1 cellular context compared by ENCODE assay signal in the genomic region with DNA sequence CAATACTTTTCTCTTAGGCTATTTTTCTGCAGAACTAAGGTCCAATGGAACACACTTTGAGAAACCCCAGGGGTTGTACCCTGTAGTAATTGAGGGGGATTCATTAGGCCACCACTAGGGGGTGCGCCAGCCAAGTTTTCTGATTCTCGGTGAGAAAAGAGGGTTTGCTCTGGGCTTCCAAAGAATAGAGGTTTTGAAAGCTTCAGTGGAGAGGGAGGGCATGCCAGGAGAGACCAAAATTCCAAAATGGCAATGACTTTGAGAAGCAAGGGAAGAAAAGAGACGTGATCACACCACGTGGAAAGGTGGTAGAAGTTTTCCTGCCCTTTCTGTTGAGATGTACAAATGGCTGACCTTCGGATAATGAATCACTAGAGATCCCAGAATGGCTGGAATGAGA.
TF ChIP-seq lines count a peak whose summit lies in the region.

No MANE protein-coding gene starts in this region.

TF ChIP-seq in HepG2, 621 proteins besides CTCF, POLR2A, EP300 and RAD21 (continued from another document):
- TF ChIP-seq, protein P1, sequence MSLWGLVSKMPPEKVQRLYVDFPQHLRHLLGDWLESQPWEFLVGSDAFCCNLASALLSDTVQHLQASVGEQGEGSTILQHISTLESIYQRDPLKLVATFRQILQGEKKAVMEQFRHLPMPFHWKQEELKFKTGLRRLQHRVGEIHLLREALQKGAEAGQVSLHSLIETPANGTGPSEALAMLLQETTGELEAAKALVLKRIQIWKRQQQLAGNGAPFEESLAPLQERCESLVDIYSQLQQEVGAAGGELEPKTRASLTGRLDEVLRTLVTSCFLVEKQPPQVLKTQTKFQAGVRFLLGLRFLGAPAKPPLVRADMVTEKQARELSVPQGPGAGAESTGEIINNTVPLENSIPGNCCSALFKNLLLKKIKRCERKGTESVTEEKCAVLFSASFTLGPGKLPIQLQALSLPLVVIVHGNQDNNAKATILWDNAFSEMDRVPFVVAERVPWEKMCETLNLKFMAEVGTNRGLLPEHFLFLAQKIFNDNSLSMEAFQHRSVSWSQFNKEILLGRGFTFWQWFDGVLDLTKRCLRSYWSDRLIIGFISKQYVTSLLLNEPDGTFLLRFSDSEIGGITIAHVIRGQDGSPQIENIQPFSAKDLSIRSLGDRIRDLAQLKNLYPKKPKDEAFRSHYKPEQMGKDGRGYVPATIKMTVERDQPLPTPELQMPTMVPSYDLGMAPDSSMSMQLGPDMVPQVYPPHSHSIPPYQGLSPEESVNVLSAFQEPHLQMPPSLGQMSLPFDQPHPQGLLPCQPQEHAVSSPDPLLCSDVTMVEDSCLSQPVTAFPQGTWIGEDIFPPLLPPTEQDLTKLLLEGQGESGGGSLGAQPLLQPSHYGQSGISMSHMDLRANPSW (CRISPR knock-in tag; IDR thresholded peaks at IDR 0.05; ENCODE audit: borderline replicate concordance): peak; percentile 56; the same call in 1 of the 2 replicates
- TF ChIP-seq, protein P2, sequence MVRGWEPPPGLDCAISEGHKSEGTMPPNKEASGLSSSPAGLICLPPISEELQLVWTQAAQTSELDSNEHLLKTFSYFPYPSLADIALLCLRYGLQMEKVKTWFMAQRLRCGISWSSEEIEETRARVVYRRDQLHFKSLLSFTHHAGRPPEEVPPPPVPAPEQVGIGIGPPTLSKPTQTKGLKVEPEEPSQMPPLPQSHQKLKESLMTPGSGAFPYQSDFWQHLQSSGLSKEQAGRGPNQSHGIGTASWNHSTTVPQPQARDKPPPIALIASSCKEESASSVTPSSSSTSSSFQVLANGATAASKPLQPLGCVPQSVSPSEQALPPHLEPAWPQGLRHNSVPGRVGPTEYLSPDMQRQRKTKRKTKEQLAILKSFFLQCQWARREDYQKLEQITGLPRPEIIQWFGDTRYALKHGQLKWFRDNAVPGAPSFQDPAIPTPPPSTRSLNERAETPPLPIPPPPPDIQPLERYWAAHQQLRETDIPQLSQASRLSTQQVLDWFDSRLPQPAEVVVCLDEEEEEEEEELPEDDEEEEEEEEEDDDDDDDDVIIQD (CRISPR knock-in tag; IDR thresholded peaks at IDR 0.05; ENCODE audit: low read depth): peak; percentile 57; the same call in 1 of the 2 replicates
- TF ChIP-seq ZNF337 (CRISPR knock-in tag; IDR thresholded peaks at IDR 0.05; ENCODE audit: borderline replicate concordance, low read depth): no peak
- peak; percentile 93 for TF ChIP-seq STAG1 (CRISPR knock-in tag; IDR thresholded peaks at IDR 0.05)
- peak; percentile 87 for TF ChIP-seq MIXL1 (CRISPR knock-in tag; IDR thresholded peaks at IDR 0.05)
- TF ChIP-seq RORA (CRISPR knock-in tag; IDR thresholded peaks at IDR 0.05): no peak
- no peak for TF ChIP-seq ZSCAN22 (CRISPR knock-in tag; IDR thresholded peaks at IDR 0.05)
- no peak for TF ChIP-seq HCFC1 (IDR thresholded peaks at IDR 0.05; ENCODE audit: low read depth, low read length)
- peak; percentile 12 for TF ChIP-seq YY1 (IDR thresholded peaks at IDR 0.05; ENCODE audit: insufficient read depth, insufficient replicate concordance, low read depth, low read length)
- peak; percentile 89 for TF ChIP-seq SMC3 (IDR thresholded peaks at IDR 0.05; ENCODE audit: low read length)
- 0 out of 2 replicates have a peak, but pooled peaks have one; percentile 60 for TF ChIP-seq HOXA5 (CRISPR knock-in tag; IDR thresholded peaks at IDR 0.05)
- TF ChIP-seq NCOA2 (CRISPR knock-in tag; IDR thresholded peaks at IDR 0.05): peak; percentile 35; the same call in 1 of the 2 replicates
- TF ChIP-seq EHMT2 (IDR thresholded peaks at IDR 0.05; ENCODE audit: borderline replicate concordance, low read depth, low read length): peak; percentile 50; the same call in 1 of the 2 replicates
- no peak for TF ChIP-seq POLR2AphosphoS5 (IDR thresholded peaks at IDR 0.05; ENCODE audit: low read depth, low read length)
- TF ChIP-seq IRF2 (CRISPR knock-in tag; IDR thresholded peaks at IDR 0.05): peak; percentile 22; the same call in 1 of the 2 replicates
- TF ChIP-seq RFXANK (CRISPR knock-in tag; IDR thresholded peaks at IDR 0.05): peak; percentile 35; the same call in 1 of the 2 replicates
- TF ChIP-seq, protein P3, sequence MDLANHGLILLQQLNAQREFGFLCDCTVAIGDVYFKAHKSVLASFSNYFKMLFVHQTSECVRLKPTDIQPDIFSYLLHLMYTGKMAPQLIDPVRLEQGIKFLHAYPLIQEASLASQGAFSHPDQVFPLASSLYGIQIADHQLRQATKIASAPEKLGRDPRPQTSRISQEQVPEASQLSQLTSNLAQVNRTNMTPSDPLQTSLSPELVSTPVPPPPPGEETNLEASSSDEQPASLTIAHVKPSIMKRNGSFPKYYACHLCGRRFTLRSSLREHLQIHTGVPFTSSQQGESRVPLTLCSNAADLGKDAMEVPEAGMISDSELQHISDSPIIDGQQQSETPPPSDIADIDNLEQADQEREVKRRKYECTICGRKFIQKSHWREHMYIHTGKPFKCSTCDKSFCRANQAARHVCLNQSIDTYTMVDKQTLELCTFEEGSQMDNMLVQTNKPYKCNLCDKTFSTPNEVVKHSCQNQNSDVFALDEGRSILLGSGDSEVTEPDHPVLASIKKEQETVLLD (CRISPR knock-in tag; IDR thresholded peaks at IDR 0.05; ENCODE audit: low read depth): no peak
